1 cellular context compared by ENCODE assay signal in genomic region chr11:3781423-3781822, GRCh38.
TF ChIP-seq lines count a peak whose summit lies in the region.

No MANE protein-coding gene starts in this region.

TF ChIP-seq in GM12878, 131 proteins besides CTCF, POLR2A, EP300 and RAD21:
- TF ChIP-seq MLLT1 (IDR thresholded peaks at IDR 0.05) (no peak), PAX5 (IDR thresholded peaks at IDR 0.05; ENCODE audit: borderline replicate concordance, low read depth, low read length) (no peak), TARDBP (IDR thresholded peaks at IDR 0.05; ENCODE audit: borderline replicate concordance) (no peak), KDM1A (IDR thresholded peaks at IDR 0.05; ENCODE audit: borderline replicate concordance) (no peak), ZNF384 (IDR thresholded peaks at IDR 0.05; ENCODE audit: borderline replicate concordance, low read depth, low read length) (peak; percentile 70), FOXK2 (IDR thresholded peaks at IDR 0.05) (no peak), ATF2 (IDR thresholded peaks at IDR 0.05; ENCODE audit: low read length) (no peak), ZNF687 (IDR thresholded peaks at IDR 0.05) (no peak), SPI1 (IDR thresholded peaks at IDR 0.05; ENCODE audit: borderline replicate concordance, insufficient read depth, low read depth, low read length) (peak; percentile 38; the same call in 1 of the 2 replicates)
